8 cellular contexts compared by ENCODE assay signal in genomic region chr3:108588616-108589015, GRCh38. TPM values are rescaled to one million over a fixed set of nuclear protein-coding genes. Genes with fewer than 3 reads are reported as not detected.
DNase-seq lines count a peak whose midpoint lies in the region; ATAC-seq and TF ChIP-seq lines count a peak whose summit lies in the region.

No MANE protein-coding gene starts in this region.

- peak overlapping the region; percentile 68 to 72 for H3K4me3 ChIP-seq in tibial artery

- no peaks in the 10 kb centered on the region for H3K9me3 ChIP-seq in tibial artery

- POLR2A ChIA-PET in activated B cell treated with CpG ODN at 0.5 μM for 24 hours (lab: Charles Lee) = interaction anchor here (0.6 to 5.7 kb wide), 11 partner anchors 13 to 1157 kb away, joined by 3 to 96 read pairs (median 7); partner anchors contain the start of gene IFT57

- H3K27me3 Mint-ChIP-seq in activated T-cell treated with anti-CD3 and anti-CD28 coated beads, Interleukin-2, amount 50 U/mL, for 72 hours (ENCODE audit: low read depth) = no peaks in the 10 kb centered on the region
- H3K27me3 Mint-ChIP-seq in activated B cell treated with CpG ODN at 0.5 μM for 24 hours (no peaks in the 10 kb centered on the region), immature natural killer cell (ENCODE audit: low read depth in 3 of 3) (peaks cover 5 to 12% (median 9%) of the 10 kb centered on the region in 3 donors)

- peaks cover 0 to 14% (median 4%) of the 10 kb centered on the region in 4 donors for H3K4me1 ChIP-seq in tibial artery

- peak overlapping the region; percentile 90 to 92 for H3K27ac ChIP-seq in tibial artery

- TF ChIP-seq CTCF in activated B cell treated with CpG ODN at 0.5 μM for 24 hours (IDR thresholded peaks at IDR 0.05) (no peak), tibial artery (IDR thresholded peaks at IDR 0.05) (no peak)

- intact Hi-C loops in activated B cell treated with CpG ODN at 0.5 μM for 24 hours (cut with micrococcal nuclease) = loop anchor here (1.0 to 2.0 kb wide), 6 partner anchors 14 to 1158 kb away; partner anchors contain the start of genes BBX and IFT57
- intact Hi-C loops in tibial artery (cut with DNase I; ENCODE audit: low total_unique reads) = no loop called here

- peak overlapping the region; percentile 98 for H3K27ac Mint-ChIP-seq in activated T-cell treated with anti-CD3 and anti-CD28 coated beads, Interleukin-2, amount 50 U/mL, for 72 hours
- H3K27ac Mint-ChIP-seq in activated B cell treated with CpG ODN at 0.5 μM for 24 hours (peak overlapping the region; percentile 100), immature natural killer cell (peak overlapping the region; percentile 94 to 100 (median 99))

- no peaks in the 10 kb centered on the region for H3K9me3 Mint-ChIP-seq in activated T-cell treated with anti-CD3 and anti-CD28 coated beads, Interleukin-2, amount 50 U/mL, for 72 hours
- H3K9me3 Mint-ChIP-seq in activated B cell treated with CpG ODN at 0.5 μM for 24 hours (no peaks in the 10 kb centered on the region), immature natural killer cell (no peaks in the 10 kb centered on the region)

- H3K36me3 ChIP-seq in tibial artery = no peaks in the 10 kb centered on the region

- H3K4me3 Mint-ChIP-seq in activated T-cell treated with anti-CD3 and anti-CD28 coated beads, Interleukin-2, amount 50 U/mL, for 72 hours = peak overlapping the region; percentile 99
- H3K4me3 Mint-ChIP-seq in activated B cell treated with CpG ODN at 0.5 μM for 24 hours = peak overlapping the region; percentile 97
- peak overlapping the region; percentile 91 to 100 (median 99) for H3K4me3 Mint-ChIP-seq in immature natural killer cell

- H3K4me1 Mint-ChIP-seq in activated T-cell treated with anti-CD3 and anti-CD28 coated beads, Interleukin-2, amount 50 U/mL, for 72 hours (ENCODE audit: low read depth) = peaks cover 57% of the 10 kb centered on the region
- H3K4me1 Mint-ChIP-seq in activated B cell treated with CpG ODN at 0.5 μM for 24 hours = peaks cover 33% of the 10 kb centered on the region
- peaks cover 19 to 32% of the 10 kb centered on the region in 2 donors for H3K4me1 Mint-ChIP-seq in immature natural killer cell

- peaks cover 0 to 13% of the 10 kb centered on the region in 2 donors for H3K36me3 Mint-ChIP-seq in activated T-cell treated with anti-CD3 and anti-CD28 coated beads, Interleukin-2, amount 50 U/mL, for 72 hours (ENCODE audit: insufficient read depth in 2 of 2)
- H3K36me3 Mint-ChIP-seq in activated B cell treated with CpG ODN at 0.5 μM for 24 hours (ENCODE audit: low read depth) = peaks cover 15% of the 10 kb centered on the region
- H3K36me3 Mint-ChIP-seq in immature natural killer cell = no peaks in the 10 kb centered on the region

- H3K27me3 ChIP-seq in tibial artery = no peaks in the 10 kb centered on the region

- CTCF ChIA-PET in activated B cell treated with CpG ODN at 0.5 μM for 24 hours (lab: Charles Lee) = interaction anchor here (1.3 to 4.1 kb wide), 2 partner anchors 10 to 14 kb away, joined by 4 to 12 read pairs; no protein-coding TSS in a partner anchor

- DNase-seq in activated T-cell treated with anti-CD3 and anti-CD28 coated beads, Interleukin-2, amount 50 U/mL, for 72 hours = no peak
- DNase-seq in activated T-cell treated with anti-CD3 and anti-CD28 coated beads for 4 hours (no peak), activated B cell treated with CpG ODN at 0.5 μM for 24 hours (no peak), immature natural killer cell (peak in 1 of 3 donors; percentile 0), tibial artery (no peak), NCI-H1105 (lab: John Stamatoyannopoulos, UW) (no peak)

- no peak for ATAC-seq in activated T-cell treated with anti-CD3 and anti-CD28 coated beads, Interleukin-2, amount 50 U/mL, for 72 hours (replicated peaks in 1 of 2)
- ATAC-seq in activated B cell treated with CpG ODN at 0.5 μM for 24 hours (ENCODE audit: low read depth) = no peak
- no peak for ATAC-seq in HG03039 (IDR thresholded peaks at IDR 0.05; ENCODE audit: unreplicated experiment)
- no peak for ATAC-seq in GM21390 (IDR thresholded peaks at IDR 0.05; ENCODE audit: unreplicated experiment)

RNA-seq across cellular contexts. Expression of gene CIP2A, which starts 0.6 kb away (rescaled TPM):
- 10 to 100 TPM; 32.5 to 42.1 TPM for total RNA-seq in activated T-cell treated with anti-CD3 and anti-CD28 coated beads, Interleukin-2, amount 50 U/mL, for 72 hours
- total RNA-seq in activated B cell treated with CpG ODN at 0.5 μM for 24 hours = 11.3 and 13.1 TPM in 2 replicates
- 1 to 10 TPM in 2 of 3 donors, not detected in 1; 1.4 to 2.3 TPM for polyA plus RNA-seq in immature natural killer cell

RNA-seq across cellular contexts. Expression of gene DZIP3, which starts 0.9 kb away (rescaled TPM):
- 10 to 100 TPM; 21.2 to 25.2 TPM for total RNA-seq in activated T-cell treated with anti-CD3 and anti-CD28 coated beads, Interleukin-2, amount 50 U/mL, for 72 hours
- 15.5 and 16.7 TPM in 2 replicates for total RNA-seq in activated B cell treated with CpG ODN at 0.5 μM for 24 hours
- polyA plus RNA-seq in immature natural killer cell = 10 to 100 TPM in 1 of 3 donors, 1 to 10 TPM in 2; 6.8 to 11.7 (median 9.8) TPM
